In genomic region chr2:224927011-224927410, GRCh38 we compare ENCODE assay signal across 10 cellular contexts.
DNase-seq lines count a peak whose midpoint lies in the region; ATAC-seq, FAIRE-seq and TF ChIP-seq lines count a peak whose summit lies in the region.
"Had no signal": no experiment of that assay in that cellular context is flagged by ENCODE, and none has a peak within 500 bp of the region (broad histone marks: within the 10 kb centered on the region; RNA-seq: fewer than 3 reads in every experiment).

No MANE protein-coding gene starts in this region.

- DNase-seq in GM12892 (ENCODE audit: insufficient read length) (no peak), Peyer's patch (no peak), nucleus accumbens (lab: John Stamatoyannopoulos, UW) (no peak), ACHN (no peak)
- DNase-seq in effector memory CD4-positive, alpha-beta T cell: no peak
- DNase-seq: effector CD8-positive, alpha-beta T cell had no signal

- H3K9ac ChIP-seq in skeletal muscle satellite cell (ENCODE audit: low read depth, low read length): peak overlapping the region; percentile 65

- peak; percentile 70 for FAIRE-seq in GM12892 (lab: Jason Lieb, UNC)
- FAIRE-seq: HTR-8/SVneo had no signal

- ATAC-seq in HG03196 (IDR thresholded peaks at IDR 0.05; ENCODE audit: unreplicated experiment): no peak
- ATAC-seq in HG02642 (IDR thresholded peaks at IDR 0.05; ENCODE audit: poor library complexity, unreplicated experiment): no peak

- peaks cover 3 to 66% (median 32%) of the 10 kb centered on the region in 4 donors for H3K4me1 ChIP-seq in Peyer's patch
- peaks cover 85% of the 10 kb centered on the region for H3K4me1 ChIP-seq in effector memory CD4-positive, alpha-beta T cell (ENCODE audit: control insufficient read depth, insufficient read depth, low read length, poor library complexity, severe bottlenecking)
- peaks cover 48% of the 10 kb centered on the region for H3K4me1 ChIP-seq in skeletal muscle satellite cell (ENCODE audit: control insufficient read depth, insufficient read depth, low read length)

- peak overlapping the region; percentile 49 for H3K4me2 ChIP-seq in skeletal muscle satellite cell (ENCODE audit: low read length)

- TF ChIP-seq POLR2A in GM12892 (IDR thresholded peaks at IDR 0.05; ENCODE audit: low read depth, low read length): no peak
- no peak for TF ChIP-seq POLR2A in Peyer's patch (IDR thresholded peaks at IDR 0.05)

- H3K27ac ChIP-seq in Peyer's patch: peak overlapping the region; percentile 57 to 58 (median 58)
- peak overlapping the region; percentile 77 for H3K27ac ChIP-seq in effector memory CD4-positive, alpha-beta T cell (ENCODE audit: insufficient read depth, low read length, poor library complexity, severe bottlenecking)

- in situ Hi-C loops in ACHN (cut with HindIII; ENCODE audit: low pct_ligation_motif_present, low pct_unique_long_range_greater_than_20kb, low sequenced_read_pairs): no loop called here

- H3K36me3 ChIP-seq in Peyer's patch (no peaks in the 10 kb centered on the region), skeletal muscle satellite cell (ENCODE audit: insufficient read depth, low read length) (peaks cover 51% of the 10 kb centered on the region)
- H3K36me3 ChIP-seq in effector memory CD4-positive, alpha-beta T cell (ENCODE audit: control insufficient read depth, insufficient read depth, low read length): peaks cover 13% of the 10 kb centered on the region

- no peaks in the 10 kb centered on the region for H3K27me3 ChIP-seq in Peyer's patch
- no peaks in the 10 kb centered on the region for H3K27me3 ChIP-seq in effector memory CD4-positive, alpha-beta T cell (replicated peaks; ENCODE audit: control insufficient read depth, insufficient read depth, low read length, poor library complexity, severe bottlenecking)
- no peaks in the 10 kb centered on the region for H3K27me3 ChIP-seq in skeletal muscle satellite cell (ENCODE audit: control insufficient read depth, insufficient read depth, low read length)

- TF ChIP-seq CTCF in Peyer's patch (IDR thresholded peaks at IDR 0.05): no peak

- no peak overlapping the region for H3K4me3 ChIP-seq in Peyer's patch
- no peak overlapping the region for H3K4me3 ChIP-seq in effector memory CD4-positive, alpha-beta T cell (ENCODE audit: insufficient read depth, low read depth, low read length, poor library complexity, severe bottlenecking)
- peak overlapping the region; percentile 7 for H3K4me3 ChIP-seq in skeletal muscle satellite cell (ENCODE audit: low read length)

- H3K9me3 ChIP-seq in Peyer's patch (no peaks in the 10 kb centered on the region), skeletal muscle satellite cell (replicated peaks; ENCODE audit: low read length) (no peaks in the 10 kb centered on the region)
- H3K9me3 ChIP-seq in effector memory CD4-positive, alpha-beta T cell (ENCODE audit: control insufficient read depth, low read length): no peaks in the 10 kb centered on the region
